In genomic region chr17:79909121-79909520, GRCh38 we compare ENCODE assay signal across 17 cellular contexts.
DNase-seq lines count a peak whose midpoint lies in the region; ATAC-seq and TF ChIP-seq lines count a peak whose summit lies in the region.
"Had no signal": no experiment of that assay in that cellular context is flagged by ENCODE, and none has a peak within 500 bp of the region (broad histone marks: within the 10 kb centered on the region; RNA-seq: fewer than 3 reads in every experiment).

No MANE protein-coding gene starts in this region.

- no peaks in the 10 kb centered on the region for H3K79me2 ChIP-seq in PC-3 (ENCODE audit: low read length)

- H3K27ac ChIP-seq in PC-3 (ENCODE audit: low read length) (no peak overlapping the region), lower lobe of right lung (no peak overlapping the region), adrenal gland (no peak overlapping the region)

- no peaks in the 10 kb centered on the region for H4K20me1 ChIP-seq in PC-3 (ENCODE audit: low read length)

- H3K9me3 ChIP-seq in PC-3 (ENCODE audit: low read length) = no peaks in the 10 kb centered on the region
- H3K9me3 ChIP-seq in lower lobe of right lung = no peaks in the 10 kb centered on the region
- H3K9me3 ChIP-seq in adrenal gland (replicated peaks in 1 of 3) = no peaks in the 10 kb centered on the region
- H3K9me3 ChIP-seq: Caco-2 had no signal

- H3K4me2 ChIP-seq in PC-3 (ENCODE audit: low read length) = no peak overlapping the region
- H3K4me2 ChIP-seq: GM23338 had no signal

- no peak overlapping the region for H2AFZ ChIP-seq in PC-3 (ENCODE audit: low read length)
- H2AFZ ChIP-seq: GM23338 had no signal

- H3K9me2 ChIP-seq in PC-3 (replicated peaks; ENCODE audit: low read length) = no peaks in the 10 kb centered on the region

- no TSS peak for BruUV-seq in PC-3 (replicated peaks; lab: Mats Ljungman, UMichigan)

- no peak for ATAC-seq in left ventricle myocardium superior
- ATAC-seq in PC-3 = peak; percentile 24; the same call in 1 of the 2 replicates
- no peak for ATAC-seq in lower lobe of right lung
- ATAC-seq in GM21390 (IDR thresholded peaks at IDR 0.05; ENCODE audit: unreplicated experiment) = no peak
- no peak for ATAC-seq in GM21423 (IDR thresholded peaks at IDR 0.05; ENCODE audit: unreplicated experiment)
- ATAC-seq: CD8-positive, alpha-beta T cell; GM23338; HCT116 had no signal

- POLR2A ChIA-PET in PC-3 (lab: Charles Lee; ENCODE audit: unreplicated experiment) = interaction anchor here (0.6 kb wide), 1 partner anchor 86 kb away, joined by 8 read pairs; no protein-coding TSS in a partner anchor

- DNase-seq in left ventricle myocardium superior (peak; percentile 12), cardiac septum (ENCODE audit: low spot score) (no peak), PC-3 (peak; percentile 42), lower lobe of right lung (peak; percentile 24), adrenal gland (no peak)
- DNase-seq: C1 segment of cervical spinal cord; Caco-2; CD4-positive, CD25-positive, alpha-beta regulatory T cell; CD8-positive, alpha-beta T cell; DMS153; DND-41; H9; HFFc6 had no signal

- H3F3A ChIP-seq in PC-3 (ENCODE audit: low read length, unreplicated experiment) = no peaks in the 10 kb centered on the region

- H3K4me3 ChIP-seq in PC-3 (ENCODE audit: low read length) = no peak overlapping the region
- no peak overlapping the region for H3K4me3 ChIP-seq in lower lobe of right lung
- H3K4me3 ChIP-seq in adrenal gland = no peak overlapping the region
- H3K4me3 ChIP-seq: GM23338 had no signal

- peaks cover 5% of the 10 kb centered on the region; the same call in 1 of the 2 replicates for H3K27me3 ChIP-seq in PC-3 (ENCODE audit: low read length)
- H3K27me3 ChIP-seq in lower lobe of right lung (ENCODE audit: low read depth) = no peaks in the 10 kb centered on the region
- H3K27me3 ChIP-seq in adrenal gland = no peaks in the 10 kb centered on the region

- no peak for TF ChIP-seq POLR2A in adrenal gland (IDR thresholded peaks at IDR 0.05)

- no peak for TF ChIP-seq CTCF in PC-3 (conservative IDR thresholded peaks at IDR 0.05; ENCODE audit: low read depth, low read length)
- no peak for TF ChIP-seq CTCF in lower lobe of right lung (IDR thresholded peaks at IDR 0.05)
- no peak for TF ChIP-seq CTCF in adrenal gland (IDR thresholded peaks at IDR 0.05)

- intact Hi-C loops in left ventricle myocardium superior (cut with micrococcal nuclease) = no loop called here
- intact Hi-C loops in cardiac septum (cut with DNase I) = no loop called here
- intact Hi-C loops in PC-3 (cut with micrococcal nuclease) = no loop called here
- intact Hi-C loops in lower lobe of right lung (cut with DNase I) = no loop called here
- intact Hi-C loops in adrenal gland (cut with DNase I) = no loop called here

- no peak overlapping the region for H3K9ac ChIP-seq in PC-3 (ENCODE audit: low read length)

- WGBS in adrenal gland, 4 donors = 53 to 60% (median 58%) methylated on average over 4 of the region's 4 CpGs

- H3K36me3 ChIP-seq in PC-3 (ENCODE audit: low read depth, low read length) (no peaks in the 10 kb centered on the region), lower lobe of right lung (no peaks in the 10 kb centered on the region), adrenal gland (replicated peaks in 1 of 2) (no peaks in the 10 kb centered on the region)

- no peaks in the 10 kb centered on the region for H3K4me1 ChIP-seq in PC-3 (ENCODE audit: insufficient read depth, low read length)
- no peaks in the 10 kb centered on the region for H3K4me1 ChIP-seq in lower lobe of right lung
- no peaks in the 10 kb centered on the region for H3K4me1 ChIP-seq in adrenal gland (replicated peaks in 1 of 2)

- CTCF ChIA-PET in PC-3 (lab: Charles Lee) = interaction anchor here (1.0 kb wide), 1 partner anchor 167 kb away, joined by 4 read pairs; no protein-coding TSS in a partner anchor

Comparison
In these comparisons a context has a peak if more than half of its experiments do, and no peak if none do; other contexts are left out.
1. DNase-seq: peak in left ventricle myocardium superior (single experiment), PC-3 (single experiment) and lower lobe of right lung (single experiment); none in cardiac septum (single experiment) and adrenal gland (0 of 7).